ENCODE assay signal across 1 cellular context in genomic region chr7:5420841-5421625, GRCh38.
TF ChIP-seq lines count a peak whose summit lies in the region.

No MANE protein-coding gene starts in this region.

TF ChIP-seq in HepG2, 621 proteins besides CTCF, POLR2A, EP300 and RAD21 (continued from another document):
- peak; percentile 25; the same call in 1 of the 2 replicates for TF ChIP-seq ARID4A (CRISPR knock-in tag; IDR thresholded peaks at IDR 0.05; ENCODE audit: borderline replicate concordance)
- no peak for TF ChIP-seq MXD1 (CRISPR knock-in tag; IDR thresholded peaks at IDR 0.05)
- peak; percentile 56; the same call in 1 of the 2 replicates for TF ChIP-seq AFF4 (CRISPR knock-in tag; IDR thresholded peaks at IDR 0.05)
- peak; percentile 78 for TF ChIP-seq RBFOX2 (IDR thresholded peaks at IDR 0.05; ENCODE audit: low read depth, low read length)
- TF ChIP-seq ZBTB21 (CRISPR knock-in tag; IDR thresholded peaks at IDR 0.05): no peak
- TF ChIP-seq ISX (CRISPR knock-in tag; conservative IDR thresholded peaks at IDR 0.05): 0 out of 2 replicates have a peak, but pooled peaks have one; percentile 30
- no peak for TF ChIP-seq ZNF724P (CRISPR knock-in tag; IDR thresholded peaks at IDR 0.05; ENCODE audit: borderline replicate concordance)
- no peak for TF ChIP-seq FOXA1 (IDR thresholded peaks at IDR 0.05)
- no peak for TF ChIP-seq FOXA1 (CRISPR knock-in tag; IDR thresholded peaks at IDR 0.05)
- TF ChIP-seq AGO2 (optimal IDR thresholded peaks at IDR 0.05; ENCODE audit: low read depth, low read length): peak; percentile 60
- no peak for TF ChIP-seq PHF5A (CRISPR knock-in tag; IDR thresholded peaks at IDR 0.05; ENCODE audit: low read depth, unreplicated experiment)
- TF ChIP-seq ZBTB43 (CRISPR knock-in tag; conservative IDR thresholded peaks at IDR 0.05): no peak
- 0 out of 2 replicates have a peak, but pooled peaks have one; percentile 4 for TF ChIP-seq CCDC6 (CRISPR knock-in tag; IDR thresholded peaks at IDR 0.05)
- no peak for TF ChIP-seq PTBP1 (IDR thresholded peaks at IDR 0.05; ENCODE audit: low read depth, low read length, poor library complexity, severe bottlenecking)
- TF ChIP-seq CERS6 (CRISPR knock-in tag; IDR thresholded peaks at IDR 0.05): no peak
- no peak for TF ChIP-seq ZNF251 (CRISPR knock-in tag; IDR thresholded peaks at IDR 0.05)
